1 cellular context compared by ENCODE assay signal in genomic region chr20:46342451-46343357, GRCh38.
TF ChIP-seq lines count a peak whose summit lies in the region.

No MANE protein-coding gene starts in this region.

TF ChIP-seq in GM23338, 12 proteins besides CTCF, POLR2A, EP300 and RAD21 (continued from another document):
- TF ChIP-seq REST (IDR thresholded peaks at IDR 0.05; ENCODE audit: unreplicated experiment), result no peak
